Comparison of ENCODE assay signal across 19 cellular contexts in the genomic region with DNA sequence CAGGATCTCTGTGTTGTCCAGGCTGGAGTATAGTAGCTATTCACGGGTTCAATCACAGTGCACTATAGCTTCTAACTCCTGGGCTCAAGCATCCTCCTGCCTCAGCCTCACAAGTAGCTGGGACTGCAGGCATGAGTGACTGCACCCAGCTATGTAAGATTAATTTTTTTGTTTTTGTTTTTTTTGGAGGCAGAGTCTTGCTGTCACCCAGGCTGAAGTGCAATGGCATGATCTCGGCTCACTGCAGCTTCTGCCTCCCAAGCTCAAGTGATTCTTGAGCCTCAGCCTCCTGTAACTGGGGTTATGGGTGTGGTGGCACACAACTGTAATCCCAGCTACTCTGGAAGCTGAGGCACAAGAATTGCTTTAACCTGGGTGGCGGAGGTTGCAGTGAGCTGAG.
"Had no signal": no experiment of that assay in that cellular context is flagged by ENCODE, and none has a peak within 500 bp of the region (broad histone marks: within the 10 kb centered on the region; RNA-seq: fewer than 3 reads in every experiment).

No MANE protein-coding gene starts in this region.

- H3K4me2 ChIP-seq: KMS-11 had no signal

- DNase-seq: Kasumi-1, NCI-H1048, NCI-H1105, NCI-H1417, NCI-H1436 treated with DMSO at 0.1 percent for 48 hours, NCI-H1694, NCI-H187 treated with DMSO at 0.1 percent for 48 hours, NCI-H2081, NCI-H2107, NCI-H2227 treated with DMSO at 0.1 percent for 48 hours, NCI-H524 treated with DMSO at 0.1 percent for 48 hours, NCI-H69, NCI-H774, RPMI8226, SHP77 had no signal

- H3K9ac ChIP-seq: KMS-11 had no signal

- H3K27ac ChIP-seq: HL-60, KMS-11 had no signal

- FAIRE-seq: HTR-8/SVneo, RCC 7860 had no signal
